In genomic region chr2:33441235-33441810, GRCh38 we compare ENCODE assay signal across 1 cellular context.
TF ChIP-seq lines count a peak whose summit lies in the region.

No MANE protein-coding gene starts in this region.

TF ChIP-seq in WTC11, 78 proteins besides CTCF, POLR2A, EP300 and RAD21 (continued from another document):
- TF ChIP-seq PREB (CRISPR knock-in tag; IDR thresholded peaks at IDR 0.05; ENCODE audit: borderline replicate concordance) (no peak), TEAD1 (CRISPR knock-in tag; IDR thresholded peaks at IDR 0.05) (no peak), ZNF138 (CRISPR knock-in tag; conservative IDR thresholded peaks at IDR 0.05) (no peak)
